9 cellular contexts compared by ENCODE assay signal in genomic region chr10:66627156-66627555, GRCh38.
DNase-seq lines count a peak whose midpoint lies in the region; ATAC-seq and TF ChIP-seq lines count a peak whose summit lies in the region.
"Had no signal": no experiment of that assay in that cellular context is flagged by ENCODE, and none has a peak within 500 bp of the region (broad histone marks: within the 10 kb centered on the region; RNA-seq: fewer than 3 reads in every experiment).

No MANE protein-coding gene starts in this region.

- DNase-seq in Ammon's horn (ENCODE audit: low spot score) (peak; percentile 3), glomerular visceral epithelial cell (ENCODE audit: extremely low spot score) (peak; percentile 47), anterior cingulate cortex (lab: John Stamatoyannopoulos, UW) (no peak), suprapubic skin (ENCODE audit: low spot score in 2 of 2) (no peak), retina (no peak)
- DNase-seq in activated CD8-positive, alpha-beta memory T cell treated with anti-CD3 and anti-CD28 coated beads, Interleukin-2, amount 10 ng/mL, durations not matched to agents 7 days and 5 days: no peak
- DNase-seq: left cardiac atrium had no signal

- no peak overlapping the region for H3K4me3 ChIP-seq in OCI-LY3 (ENCODE audit: low read length)
- no peak overlapping the region for H3K4me3 ChIP-seq in suprapubic skin

- H3K36me3 Mint-ChIP-seq in activated CD8-positive, alpha-beta memory T cell treated with anti-CD3 and anti-CD28 coated beads, Interleukin-2, amount 10 ng/mL, durations not matched to agents 7 days and 5 days: no peaks in the 10 kb centered on the region

- WGBS in suprapubic skin: 32% methylated on average over 4 of the region's 4 CpGs

- CTCF ChIA-PET in activated CD8-positive, alpha-beta memory T cell treated with anti-CD3 and anti-CD28 coated beads, Interleukin-2, amount 10 ng/mL, durations not matched to agents 7 days and 5 days (lab: Charles Lee): no interaction called here

- TF ChIP-seq CTCF in OCI-LY3 (IDR thresholded peaks at IDR 0.05; ENCODE audit: low read depth, low read length) (peak; percentile 38), suprapubic skin (IDR thresholded peaks at IDR 0.05) (peak in 1 of 2 donors; percentile 23)

- H3K9me3 Mint-ChIP-seq in activated CD8-positive, alpha-beta memory T cell treated with anti-CD3 and anti-CD28 coated beads, Interleukin-2, amount 10 ng/mL, durations not matched to agents 7 days and 5 days (ENCODE audit: low read depth): no peaks in the 10 kb centered on the region

- H3K27me3 Mint-ChIP-seq in activated CD8-positive, alpha-beta memory T cell treated with anti-CD3 and anti-CD28 coated beads, Interleukin-2, amount 10 ng/mL, durations not matched to agents 7 days and 5 days: no peaks in the 10 kb centered on the region

- H3K79me2 ChIP-seq in OCI-LY3 (ENCODE audit: low read length): no peaks in the 10 kb centered on the region

- H3K27ac ChIP-seq in OCI-LY3 (ENCODE audit: low read length) (no peak overlapping the region), suprapubic skin (no peak overlapping the region)

- no peak for TF ChIP-seq EP300 in suprapubic skin (IDR thresholded peaks at IDR 0.05)

- H3K36me3 ChIP-seq in OCI-LY3 (replicated peaks; ENCODE audit: low read depth, low read length) (no peaks in the 10 kb centered on the region), suprapubic skin (no peaks in the 10 kb centered on the region)

- H4K20me1 ChIP-seq in OCI-LY3 (ENCODE audit: insufficient read depth, low read length): no peaks in the 10 kb centered on the region

- peak overlapping the region; percentile 24; the same call in 1 of the 2 replicates for H3K4me2 ChIP-seq in OCI-LY3 (ENCODE audit: low read length)

- H2AFZ ChIP-seq in OCI-LY3 (ENCODE audit: low read depth, low read length): no peak overlapping the region

- no peaks in the 10 kb centered on the region for H3K27me3 ChIP-seq in OCI-LY3 (ENCODE audit: low read depth, low read length)
- no peaks in the 10 kb centered on the region for H3K27me3 ChIP-seq in suprapubic skin

- H3K4me1 ChIP-seq in OCI-LY3 (ENCODE audit: low read length) (no peaks in the 10 kb centered on the region), suprapubic skin (no peaks in the 10 kb centered on the region)

- no peak for TF ChIP-seq POLR2A in suprapubic skin (IDR thresholded peaks at IDR 0.05)

- no peak overlapping the region for H3K4me3 Mint-ChIP-seq in activated CD8-positive, alpha-beta memory T cell treated with anti-CD3 and anti-CD28 coated beads, Interleukin-2, amount 10 ng/mL, durations not matched to agents 7 days and 5 days

- H3K27ac Mint-ChIP-seq in activated CD8-positive, alpha-beta memory T cell treated with anti-CD3 and anti-CD28 coated beads, Interleukin-2, amount 10 ng/mL, durations not matched to agents 7 days and 5 days: no peak overlapping the region

- H3K4me1 Mint-ChIP-seq in activated CD8-positive, alpha-beta memory T cell treated with anti-CD3 and anti-CD28 coated beads, Interleukin-2, amount 10 ng/mL, durations not matched to agents 7 days and 5 days: no peaks in the 10 kb centered on the region

- H3K9ac ChIP-seq in OCI-LY3 (ENCODE audit: low read length): no peak overlapping the region

- no peaks in the 10 kb centered on the region for H3K9me3 ChIP-seq in OCI-LY3 (ENCODE audit: insufficient read depth, low read length)
- no peaks in the 10 kb centered on the region for H3K9me3 ChIP-seq in suprapubic skin

- peak; percentile 68 for ATAC-seq in GM21786 (IDR thresholded peaks at IDR 0.05; ENCODE audit: unreplicated experiment)
- no peak for ATAC-seq in activated CD8-positive, alpha-beta memory T cell treated with anti-CD3 and anti-CD28 coated beads, Interleukin-2, amount 10 ng/mL, durations not matched to agents 7 days and 5 days

Comparison
In these comparisons a context has a peak if more than half of its experiments do, and no peak if none do; other contexts are left out.
1. DNase-seq: peak in Ammon's horn (single experiment) and glomerular visceral epithelial cell (single experiment); none in anterior cingulate cortex (0 of 58), suprapubic skin (0 of 2), retina (single experiment) and activated CD8-positive, alpha-beta memory T cell treated with anti-CD3 and anti-CD28 coated beads, Interleukin-2, amount 10 ng/mL, durations not matched to agents 7 days and 5 days (single experiment).